Comparison of ENCODE assay signal across 19 cellular contexts in the genomic region with DNA sequence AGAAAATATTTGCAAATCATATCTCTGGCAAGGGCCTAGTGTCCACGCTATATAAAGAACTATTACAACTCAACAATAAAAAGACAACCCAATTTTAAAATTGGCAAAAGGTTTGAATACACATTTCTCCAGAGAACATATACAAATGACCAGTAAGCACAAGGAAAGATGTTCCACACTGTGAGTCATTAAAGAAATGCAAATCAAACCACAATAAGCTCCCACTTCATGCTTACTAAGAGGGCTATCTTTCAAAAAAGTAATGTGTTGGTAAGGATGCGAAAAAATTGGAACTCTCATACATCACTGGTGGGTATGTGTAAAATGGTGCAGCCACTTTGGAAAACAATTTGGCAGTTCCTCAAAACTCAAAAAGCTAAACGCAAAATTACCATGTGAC.
"Had no signal": no experiment of that assay in that cellular context is flagged by ENCODE, and none has a peak within 500 bp of the region (broad histone marks: within the 10 kb centered on the region; RNA-seq: fewer than 3 reads in every experiment).

No MANE protein-coding gene starts in this region.

- H3K27me3 Mint-ChIP-seq: activated CD8-positive, alpha-beta T cell treated with anti-CD3 and anti-CD28 coated beads for 36 hours; activated naive CD8-positive, alpha-beta T cell treated with anti-CD3 and anti-CD28 coated beads, Interleukin-2, amount 10 ng/mL, durations not matched to agents 7 days and 5 days; stimulated activated naive B cell treated with anti-CD40 and anti-IgM and Interleukin-4, amounts not matched to agents 10 μg/mL and 1 μg/mL and 100 μg/mL, for 72 hours; T-cell had no signal

- H3K36me3 ChIP-seq: left ventricle myocardium inferior, right lobe of liver, spleen, upper lobe of left lung had no signal

- H3K27ac ChIP-seq: body of pancreas, left ventricle myocardium inferior, psoas muscle, right lobe of liver, spleen, upper lobe of left lung, VCaP had no signal

- H3K4me1 Mint-ChIP-seq: activated naive CD8-positive, alpha-beta T cell treated with anti-CD3 and anti-CD28 coated beads, Interleukin-2, amount 10 ng/mL, durations not matched to agents 7 days and 5 days; nephron progenitor cell; stimulated activated naive B cell treated with anti-CD40 and anti-IgM and Interleukin-4, amounts not matched to agents 10 μg/mL and 1 μg/mL and 100 μg/mL, for 72 hours; T-cell had no signal

- H3K27ac Mint-ChIP-seq: activated CD8-positive, alpha-beta T cell treated with anti-CD3 and anti-CD28 coated beads for 36 hours; activated naive CD8-positive, alpha-beta T cell treated with anti-CD3 and anti-CD28 coated beads, Interleukin-2, amount 10 ng/mL, durations not matched to agents 7 days and 5 days; endodermal cell; nephron progenitor cell; stimulated activated naive B cell treated with anti-CD40 and anti-IgM and Interleukin-4, amounts not matched to agents 10 μg/mL and 1 μg/mL and 100 μg/mL, for 72 hours; T-cell had no signal

- ATAC-seq: activated CD8-positive, alpha-beta T cell treated with anti-CD3 and anti-CD28 coated beads for 36 hours; body of pancreas; psoas muscle; right lobe of liver; stimulated activated naive B cell treated with anti-CD40 and anti-IgM and Interleukin-4, amounts not matched to agents 10 μg/mL and 1 μg/mL and 100 μg/mL, for 72 hours; T-cell had no signal

- H3K9me3 ChIP-seq: body of pancreas, right lobe of liver had no signal

- H3K36me3 Mint-ChIP-seq: activated naive CD8-positive, alpha-beta T cell treated with anti-CD3 and anti-CD28 coated beads, Interleukin-2, amount 10 ng/mL, durations not matched to agents 7 days and 5 days; stimulated activated naive B cell treated with anti-CD40 and anti-IgM and Interleukin-4, amounts not matched to agents 10 μg/mL and 1 μg/mL and 100 μg/mL, for 72 hours; T-cell had no signal

- H3K4me3 ChIP-seq: body of pancreas, left ventricle myocardium inferior, psoas muscle, right lobe of liver, spleen, upper lobe of left lung had no signal

- H3K4me3 Mint-ChIP-seq: activated CD8-positive, alpha-beta T cell treated with anti-CD3 and anti-CD28 coated beads for 36 hours; activated naive CD8-positive, alpha-beta T cell treated with anti-CD3 and anti-CD28 coated beads, Interleukin-2, amount 10 ng/mL, durations not matched to agents 7 days and 5 days; endodermal cell; nephron progenitor cell; stimulated activated naive B cell treated with anti-CD40 and anti-IgM and Interleukin-4, amounts not matched to agents 10 μg/mL and 1 μg/mL and 100 μg/mL, for 72 hours; T-cell had no signal

- DNase-seq: activated CD8-positive, alpha-beta memory T cell treated with anti-CD3 and anti-CD28 coated beads, Interleukin-2, amount 50 U/mL, for 4 hours; activated CD8-positive, alpha-beta T cell treated with anti-CD3 and anti-CD28 coated beads for 36 hours; activated naive CD8-positive, alpha-beta T cell treated with anti-CD3 and anti-CD28 coated beads, Interleukin-2, amount 10 ng/mL, durations not matched to agents 7 days and 5 days; body of pancreas; cerebellar nuclear complex; endodermal cell; kidney; left ventricle myocardium inferior; mesendoderm; nephron progenitor cell; psoas muscle; right lobe of liver; spleen; stimulated activated CD4-positive, alpha-beta T cell treated with anti-CD3 and anti-CD28 coated beads, Interleukin-1b, Interleukin-23, amount 100 ng/mL, for 48 hours; stimulated activated naive B cell treated with anti-CD40 and anti-IgM and Interleukin-4, amounts not matched to agents 10 μg/mL and 1 μg/mL and 100 μg/mL, for 72 hours; T-cell; T1000; upper lobe of left lung had no signal

- H3K4me1 ChIP-seq: body of pancreas, psoas muscle, right lobe of liver, spleen had no signal

- H3K27me3 ChIP-seq: body of pancreas, right lobe of liver, spleen, upper lobe of left lung had no signal
